8 cellular contexts compared by ENCODE assay signal in the genomic region with DNA sequence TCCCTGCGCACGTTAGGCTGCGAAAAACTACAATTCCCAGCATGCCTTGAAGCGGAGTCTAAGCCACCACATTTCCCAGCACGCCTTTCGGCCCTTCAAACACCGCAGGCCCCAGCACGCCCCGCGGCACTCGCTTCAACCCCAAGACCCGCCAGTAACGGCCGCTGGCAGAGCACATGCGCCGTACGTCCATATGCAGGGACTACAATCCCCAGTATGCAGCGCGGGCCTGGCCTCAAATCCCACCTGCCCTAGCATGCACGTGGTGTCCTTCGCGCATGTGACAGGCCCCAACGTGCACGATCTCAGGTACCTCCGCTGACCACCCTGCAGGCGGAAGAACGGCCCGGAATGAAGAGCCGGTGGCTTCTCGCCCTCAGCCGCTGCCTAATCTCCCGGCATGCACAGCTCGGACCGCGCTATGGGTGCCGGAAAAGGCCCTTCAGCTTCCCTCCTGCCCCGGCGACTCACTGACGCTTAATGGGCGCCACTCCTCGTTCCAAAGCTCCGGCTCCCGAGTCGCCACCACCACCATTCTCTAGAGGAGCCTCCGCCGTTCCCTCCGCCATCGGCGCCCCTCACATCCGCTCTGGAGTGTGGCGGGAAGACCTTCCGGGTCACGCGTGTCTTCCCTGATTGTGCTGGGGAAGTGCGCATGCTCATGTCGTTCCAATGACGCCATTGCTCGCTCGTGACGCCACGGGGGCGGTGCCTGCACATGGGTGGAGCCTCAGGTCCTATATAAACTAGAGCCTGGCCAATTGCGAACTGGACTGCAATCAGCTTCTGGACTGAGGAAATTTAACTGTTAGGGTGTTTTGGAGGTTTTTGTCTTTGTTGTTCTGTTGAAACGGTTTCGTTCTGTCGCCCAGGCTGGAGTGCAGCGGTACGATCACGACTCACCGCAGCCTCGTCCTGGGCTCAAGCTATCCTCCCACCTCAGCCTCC. TPM values are rescaled to one million over a fixed set of nuclear protein-coding genes. Genes with fewer than 3 reads are reported as not detected.
DNase-seq lines count a peak whose midpoint lies in the region; ATAC-seq, FAIRE-seq and TF ChIP-seq lines count a peak whose summit lies in the region.

DUS3L (minus strand) TSS at position 591 of the 948 bp plus-strand sequence; CDS start at position 569, 22 bp downstream.

- ATAC-seq in GM18520 (IDR thresholded peaks at IDR 0.05; ENCODE audit: unreplicated experiment) (peak; percentile 87), HG03064 (IDR thresholded peaks at IDR 0.05; ENCODE audit: low read depth, unreplicated experiment) (peak; percentile 86), body of pancreas (peak; percentile 94), sciatic nerve (peak; percentile 98)

- no peaks in the 10 kb centered on the region for H3K27me3 ChIP-seq in body of pancreas

- H3K27ac ChIP-seq in 22Rv1 (peak within 1 kb of the TSS; percentile 94), body of pancreas (peak within 1 kb of the TSS; percentile 62 to 98 (median 88))

- 11 to 58% methylated on average over 13 to 68 of the region's 71 CpGs for WGBS in body of pancreas, 2 donors

- H3K4me3 ChIP-seq in body of pancreas: peak within 1 kb of the TSS; percentile 12 to 36

- FAIRE-seq in TTC549 (lab: Jason Lieb, UNC): peak; percentile 95

- TF ChIP-seq POLR2A in body of pancreas (IDR thresholded peaks at IDR 0.05): peak; percentile 60 to 92 (median 90)

- peak; percentile 89 for DNase-seq in NCI-H2107 treated with DMSO at 0.1 percent for 48 hours (lab: John Stamatoyannopoulos, UW; ENCODE audit: unreplicated experiment)
- peak; percentile 96 to 98 (median 97) for DNase-seq in body of pancreas
- peak; percentile 98 for DNase-seq in iPS DF 19.7 (ENCODE audit: low read depth, low spot score)
- DNase-seq in sciatic nerve (ENCODE audit: low spot score): peak; percentile 97

- H3K36me3 ChIP-seq in body of pancreas (replicated peaks in 1 of 2; ENCODE audit: insufficient read depth in 1 of 2, low read depth in 2 of 2): peaks cover 26 to 29% of the 10 kb centered on the region in 2 donors

- no peaks in the 10 kb centered on the region for H3K9me3 ChIP-seq in body of pancreas

- no peak for TF ChIP-seq CTCF in 22Rv1 (IDR thresholded peaks at IDR 0.05)
- no peak for TF ChIP-seq CTCF in body of pancreas (IDR thresholded peaks at IDR 0.05)

- H3K4me1 ChIP-seq in body of pancreas: peaks cover 16% of the 10 kb centered on the region

- intact Hi-C loops in body of pancreas (cut with DNase I) (no loop called here), sciatic nerve (cut with DNase I) (no loop called here)

RNA-seq across cellular contexts. Expression of gene DUS3L, which starts in this region (rescaled TPM):
- total RNA-seq in body of pancreas (10 to 100 TPM; 28.0 to 39.6 TPM), sciatic nerve (27.9 TPM)

Comparison
In these comparisons a context has a peak if more than half of its experiments do, and no peak if none do; other contexts are left out.
1. Peak in every context shown above with its lines: DNase-seq, ATAC-seq, H3K4me3 ChIP-seq and H3K27ac ChIP-seq.